ENCODE assay signal across 17 cellular contexts in genomic region chr2:25816249-25816648, GRCh38.
"Had no signal": no experiment of that assay in that cellular context is flagged by ENCODE, and none has a peak within 500 bp of the region (broad histone marks: within the 10 kb centered on the region; RNA-seq: fewer than 3 reads in every experiment).

No MANE protein-coding gene starts in this region.

- H3K4me3 ChIP-seq: coronary artery, gastrocnemius medialis, left ventricle myocardium inferior, psoas muscle, right lobe of liver, testis had no signal

- H3K27ac Mint-ChIP-seq: memory B cell, nephron progenitor cell had no signal

- DNase-seq: activated CD4-positive, alpha-beta T cell treated with anti-CD3 and anti-CD28 coated beads, Interleukin-2, amount 50 U/mL, for 48 hours; activated CD4-positive, CD25-positive, alpha-beta regulatory T cell; activated gamma-delta T cell; caudate nucleus; effector CD4-positive, alpha-beta T cell; gastrocnemius medialis; kidney; left ventricle myocardium inferior; nephron progenitor cell; psoas muscle; right lobe of liver; stimulated activated CD4-positive, alpha-beta T cell treated with anti-CD3 and anti-CD28 coated beads, Interleukin-2, amount 100 ng/mL, for 24 hours; stimulated activated naive CD4-positive, alpha-beta T cell treated with Interleukin-2 at 50 U/mL for 16 hours; testis had no signal

- ATAC-seq: gastrocnemius medialis, psoas muscle, right lobe of liver, T-cell had no signal

- H3K36me3 ChIP-seq: gastrocnemius medialis, left ventricle myocardium inferior, right lobe of liver had no signal

- H3K27me3 ChIP-seq: gastrocnemius medialis, right lobe of liver, testis had no signal

- H3K27ac ChIP-seq: coronary artery, gastrocnemius medialis, left ventricle myocardium inferior, psoas muscle, right lobe of liver, testis had no signal

- H3K4me3 Mint-ChIP-seq: memory B cell, nephron progenitor cell, T-cell had no signal

- H3K4me1 Mint-ChIP-seq: nephron progenitor cell had no signal

- H3K9me3 Mint-ChIP-seq: memory B cell, nephron progenitor cell, T-cell had no signal

- H3K4me1 ChIP-seq: testis had no signal

- H3K36me3 Mint-ChIP-seq: memory B cell had no signal

- H3K9me3 ChIP-seq: gastrocnemius medialis, left ventricle myocardium inferior, psoas muscle, right lobe of liver, testis had no signal

- H3K27me3 Mint-ChIP-seq: memory B cell, T-cell had no signal
